Comparison of ENCODE assay signal across 33 cellular contexts in genomic region chr14:58724702-58725101, GRCh38.
"Had no signal": no experiment of that assay in that cellular context is flagged by ENCODE, and none has a peak within 500 bp of the region (broad histone marks: within the 10 kb centered on the region; RNA-seq: fewer than 3 reads in every experiment).

No MANE protein-coding gene starts in this region.

- H3K27me3 ChIP-seq: ascending aorta, body of pancreas, breast epithelium, Peyer's patch, SJSA1 had no signal

- H3K36me3 ChIP-seq: ascending aorta, breast epithelium, Peyer's patch, SJSA1 had no signal

- H3K4me3 ChIP-seq: ascending aorta, body of pancreas, breast epithelium, Peyer's patch, SJSA1 had no signal

- H3K4me1 Mint-ChIP-seq: activated B cell treated with CpG ODN at 0.5 μM for 24 hours; activated naive CD4-positive, alpha-beta T cell treated with anti-CD3 and anti-CD28 coated beads, Interleukin-2, amount 50 U/mL, for 24 hours; activated naive CD8-positive, alpha-beta T cell treated with anti-CD3 and anti-CD28 coated beads, Interleukin-2, amount 10 ng/mL, durations not matched to agents 7 days and 5 days had no signal

- H3K27ac Mint-ChIP-seq: activated B cell treated with CpG ODN at 0.5 μM for 24 hours; activated CD8-positive, alpha-beta T cell treated with anti-CD3 and anti-CD28 coated beads for 36 hours; activated naive CD4-positive, alpha-beta T cell treated with anti-CD3 and anti-CD28 coated beads, Interleukin-2, amount 50 U/mL, for 24 hours; activated naive CD8-positive, alpha-beta T cell treated with anti-CD3 and anti-CD28 coated beads, Interleukin-2, amount 10 ng/mL, durations not matched to agents 7 days and 5 days; T-helper 1 cell treated with Interleukin-12 subunit alpha and Interleukin-12 subunit beta and Interleukin-4 antibody, amounts not matched to agents 30 μg/mL and 1 μg/mL, for 36 hours; T-helper 2 cell treated with Interferon-gamma antibody and Interleukin-4, amounts not matched to agents 5 μg/mL and 100 μg/mL, for 36 hours had no signal

- H3K9me2 ChIP-seq: SK-N-SH had no signal

- H3K9ac ChIP-seq: KMS-11, SK-N-SH had no signal

- H3K9me3 ChIP-seq: ascending aorta, body of pancreas, breast epithelium, Peyer's patch, SJSA1, SK-N-SH had no signal

- DNase-seq: activated B cell treated with CpG ODN at 0.5 μM for 24 hours; activated CD4-positive, alpha-beta T cell treated with anti-CD3 and anti-CD28 coated beads for 48 hours; activated CD4-positive, alpha-beta T cell treated with anti-CD3 and anti-CD28 coated beads, Interleukin-2, amount 50 U/mL, for 4 hours; activated CD4-positive, CD25-positive, alpha-beta regulatory T cell treated with anti-CD3 and anti-CD28 coated beads, Interleukin-2, amount 50 U/mL, for 72 hours; activated CD8-positive, alpha-beta T cell treated with anti-CD3 and anti-CD28 coated beads for 36 hours; activated effector memory CD4-positive, alpha-beta T cell treated with anti-CD3 and anti-CD28 coated beads, Interleukin-2, amount 50 U/mL, for 16 hours; activated naive CD4-positive, alpha-beta T cell; activated naive CD8-positive, alpha-beta T cell treated with anti-CD3 and anti-CD28 coated beads, Interleukin-2, amount 10 ng/mL, durations not matched to agents 7 days and 5 days; activated T-cell treated with anti-CD3 and anti-CD28 coated beads, Interleukin-2, amount 50 U/mL, for 1 hour; amygdala; body of pancreas; MM.1S; NCI-H1092; NCI-H1436 treated with DMSO at 0.1 percent for 48 hours; NCI-H1694 treated with DMSO at 0.1 percent for 48 hours; NCI-H2029; NCI-H510A; NCI-H526; NCI-H748 treated with DMSO at 0.1 percent for 48 hours; NK-92 treated with Interleukin-12 subunit alpha and Interleukin-12 subunit beta, amount 100 ng/mL, for 24 hours; PC-3; Peyer's patch; RPMI8226; SHP77 treated with DMSO at 0.1 percent for 48 hours; SK-N-SH had no signal

- H3K4me2 ChIP-seq: KMS-11, SK-N-SH had no signal

- H3K36me3 Mint-ChIP-seq: activated naive CD4-positive, alpha-beta T cell treated with anti-CD3 and anti-CD28 coated beads, Interleukin-2, amount 50 U/mL, for 24 hours; activated naive CD8-positive, alpha-beta T cell treated with anti-CD3 and anti-CD28 coated beads, Interleukin-2, amount 10 ng/mL, durations not matched to agents 7 days and 5 days had no signal

- ATAC-seq: activated CD8-positive, alpha-beta T cell treated with anti-CD3 and anti-CD28 coated beads for 36 hours; body of pancreas; PC-3 had no signal

- H3K27ac ChIP-seq: ascending aorta, body of pancreas, breast epithelium, KMS-11, Peyer's patch, SJSA1, VCaP had no signal

- H3K9me3 Mint-ChIP-seq: activated B cell treated with CpG ODN at 0.5 μM for 24 hours; activated CD8-positive, alpha-beta T cell treated with anti-CD3 and anti-CD28 coated beads for 36 hours; activated naive CD4-positive, alpha-beta T cell treated with anti-CD3 and anti-CD28 coated beads, Interleukin-2, amount 50 U/mL, for 24 hours; activated naive CD8-positive, alpha-beta T cell treated with anti-CD3 and anti-CD28 coated beads, Interleukin-2, amount 10 ng/mL, durations not matched to agents 7 days and 5 days; T-helper 1 cell treated with Interleukin-12 subunit alpha and Interleukin-12 subunit beta and Interleukin-4 antibody, amounts not matched to agents 30 μg/mL and 1 μg/mL, for 36 hours had no signal

- H3K4me1 ChIP-seq: ascending aorta, body of pancreas, breast epithelium, Peyer's patch had no signal

- H3K4me3 Mint-ChIP-seq: activated B cell treated with CpG ODN at 0.5 μM for 24 hours; activated CD8-positive, alpha-beta T cell treated with anti-CD3 and anti-CD28 coated beads for 36 hours; activated naive CD4-positive, alpha-beta T cell treated with anti-CD3 and anti-CD28 coated beads, Interleukin-2, amount 50 U/mL, for 24 hours; activated naive CD8-positive, alpha-beta T cell treated with anti-CD3 and anti-CD28 coated beads, Interleukin-2, amount 10 ng/mL, durations not matched to agents 7 days and 5 days; T-helper 1 cell treated with Interleukin-12 subunit alpha and Interleukin-12 subunit beta and Interleukin-4 antibody, amounts not matched to agents 30 μg/mL and 1 μg/mL, for 36 hours; T-helper 2 cell treated with Interferon-gamma antibody and Interleukin-4, amounts not matched to agents 5 μg/mL and 100 μg/mL, for 36 hours had no signal

- H3K27me3 Mint-ChIP-seq: activated naive CD4-positive, alpha-beta T cell treated with anti-CD3 and anti-CD28 coated beads, Interleukin-2, amount 50 U/mL, for 24 hours had no signal
